Comparison of ENCODE assay signal across 12 cellular contexts in genomic region chr12:92446082-92446460, GRCh38.
DNase-seq lines count a peak whose midpoint lies in the region; ATAC-seq and TF ChIP-seq lines count a peak whose summit lies in the region.
"Had no signal": no experiment of that assay in that cellular context is flagged by ENCODE, and none has a peak within 500 bp of the region (broad histone marks: within the 10 kb centered on the region; RNA-seq: fewer than 3 reads in every experiment).

No MANE protein-coding gene starts in this region.

- H3K4me3 ChIP-seq in heart right ventricle = no peak overlapping the region
- no peak overlapping the region for H3K4me3 ChIP-seq in esophagus squamous epithelium
- H3K4me3 ChIP-seq in transverse colon = no peak overlapping the region
- H3K4me3 ChIP-seq: upper lobe of left lung had no signal

- no peak for TF ChIP-seq EP300 in transverse colon (IDR thresholded peaks at IDR 0.05; ENCODE audit: low read depth)

- WGBS in heart right ventricle, 2 donors = 99 to 100% methylated on average over 1 of the region's 1 CpG
- 48% methylated on average over 1 of the region's 1 CpG for WGBS in esophagus squamous epithelium, 2 donors
- 92 to 100% methylated on average over 1 of the region's 1 CpG for WGBS in transverse colon (ENCODE audit: low coverage in 1 of 2), 2 donors

- H3K9me3 ChIP-seq in heart right ventricle (no peaks in the 10 kb centered on the region), esophagus squamous epithelium (no peaks in the 10 kb centered on the region), transverse colon (no peaks in the 10 kb centered on the region)
- H3K9me3 ChIP-seq: upper lobe of left lung had no signal

- peaks cover 2 to 45% (median 32%) of the 10 kb centered on the region in 9 donors for H3K4me1 ChIP-seq in heart right ventricle
- peaks cover 8 to 29% (median 18%) of the 10 kb centered on the region in 3 donors for H3K4me1 ChIP-seq in esophagus squamous epithelium
- H3K4me1 ChIP-seq in transverse colon = peaks cover 0 to 16% (median 11%) of the 10 kb centered on the region in 4 donors
- H3K4me1 ChIP-seq: upper lobe of left lung had no signal

- TF ChIP-seq POLR2A in esophagus squamous epithelium (IDR thresholded peaks at IDR 0.05) = no peak
- no peak for TF ChIP-seq POLR2A in transverse colon (IDR thresholded peaks at IDR 0.05)

- TF ChIP-seq CTCF in heart right ventricle (IDR thresholded peaks at IDR 0.05) (no peak), esophagus squamous epithelium (IDR thresholded peaks at IDR 0.05) (no peak), transverse colon (IDR thresholded peaks at IDR 0.05) (no peak)

- in situ Hi-C loops in transverse colon (cut with MboI; ENCODE audit: low pct_ligation_motif_present in 1 of 4, low pct_unique_long_range_greater_than_20kb in 1 of 4, low sequenced_read_pairs in 3 of 4) = no loop called here

- intact Hi-C loops in heart right ventricle (cut with DNase I) = loop anchor here in 2 of 10 donors (10.0 kb wide), 2 partner anchors 119 to 301 kb away; partner anchors contain the start of gene BTG1 (in 1 of the 2)
- intact Hi-C loops in left ventricle myocardium superior (cut with micrococcal nuclease) = no loop called here
- intact Hi-C loops in esophagus squamous epithelium (cut with DNase I) = no loop called here
- intact Hi-C loops in transverse colon (cut with DNase I; ENCODE audit: low total_unique reads) = no loop called here

- H3K27ac ChIP-seq in heart right ventricle (peak overlapping the region; percentile 18 to 85 (median 70)), esophagus squamous epithelium (peak overlapping the region; percentile 62 to 80 (median 72)), transverse colon (peak overlapping the region in 3 of 4 donors; percentile 12 to 49 (median 38))

- ATAC-seq in heart right ventricle (no peak), left ventricle myocardium superior (no peak), HG03378 (IDR thresholded peaks at IDR 0.05; ENCODE audit: unreplicated experiment) (peak; percentile 15)

- DNase-seq in heart right ventricle (no peak), left ventricle myocardium superior (no peak), esophagus squamous epithelium (lab: John Stamatoyannopoulos, UW) (no peak), transverse colon (no peak), NCI-H1092 treated with DMSO at 0.1 percent for 48 hours (lab: John Stamatoyannopoulos, UW) (no peak), AG20443 (ENCODE audit: low spot score) (no peak)
- DNase-seq in activated CD8-positive, alpha-beta memory T cell treated with anti-CD3 and anti-CD28 coated beads, Interleukin-2, amount 50 U/mL, for 48 hours = no peak
- DNase-seq: activated CD8-positive, alpha-beta memory T cell treated with anti-CD3 and anti-CD28 coated beads for 24 hours; Calu3; naive thymus-derived CD8-positive, alpha-beta T cell; upper lobe of left lung had no signal

- H3K36me3 ChIP-seq in heart right ventricle (no peaks in the 10 kb centered on the region), esophagus squamous epithelium (no peaks in the 10 kb centered on the region), transverse colon (no peaks in the 10 kb centered on the region)
- H3K36me3 ChIP-seq: upper lobe of left lung had no signal

- no peaks in the 10 kb centered on the region for H3K27me3 ChIP-seq in heart right ventricle
- H3K27me3 ChIP-seq in esophagus squamous epithelium = no peaks in the 10 kb centered on the region
- no peaks in the 10 kb centered on the region for H3K27me3 ChIP-seq in transverse colon
- H3K27me3 ChIP-seq: upper lobe of left lung had no signal
